In the genomic region with DNA sequence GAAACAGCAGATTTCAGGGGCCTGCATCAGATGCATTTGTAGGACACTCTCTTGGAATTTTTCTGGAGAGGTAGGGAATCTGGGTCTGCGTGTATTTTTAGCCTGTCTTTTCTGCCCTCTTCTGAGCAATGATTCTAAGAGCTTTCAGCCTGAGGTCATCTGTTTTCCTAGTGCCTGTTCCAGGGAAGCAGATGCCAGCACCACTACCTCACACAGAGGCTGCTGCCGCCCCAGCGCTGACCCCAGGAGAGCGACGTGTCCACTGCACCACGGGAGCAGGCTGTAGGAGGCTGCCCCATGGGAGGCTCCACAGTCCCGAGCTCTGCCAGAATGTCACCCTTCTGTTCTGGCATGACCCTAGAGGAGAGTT, we compare ENCODE assay signal across 1 cellular context.
TF ChIP-seq lines count a peak whose summit lies in the region.

No MANE protein-coding gene starts in this region.

TF ChIP-seq in HepG2, 621 proteins besides CTCF, POLR2A, EP300 and RAD21 (continued from another document):
- TF ChIP-seq, protein P1, sequence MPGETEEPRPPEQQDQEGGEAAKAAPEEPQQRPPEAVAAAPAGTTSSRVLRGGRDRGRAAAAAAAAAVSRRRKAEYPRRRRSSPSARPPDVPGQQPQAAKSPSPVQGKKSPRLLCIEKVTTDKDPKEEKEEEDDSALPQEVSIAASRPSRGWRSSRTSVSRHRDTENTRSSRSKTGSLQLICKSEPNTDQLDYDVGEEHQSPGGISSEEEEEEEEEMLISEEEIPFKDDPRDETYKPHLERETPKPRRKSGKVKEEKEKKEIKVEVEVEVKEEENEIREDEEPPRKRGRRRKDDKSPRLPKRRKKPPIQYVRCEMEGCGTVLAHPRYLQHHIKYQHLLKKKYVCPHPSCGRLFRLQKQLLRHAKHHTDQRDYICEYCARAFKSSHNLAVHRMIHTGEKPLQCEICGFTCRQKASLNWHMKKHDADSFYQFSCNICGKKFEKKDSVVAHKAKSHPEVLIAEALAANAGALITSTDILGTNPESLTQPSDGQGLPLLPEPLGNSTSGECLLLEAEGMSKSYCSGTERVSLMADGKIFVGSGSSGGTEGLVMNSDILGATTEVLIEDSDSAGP (CRISPR knock-in tag; IDR thresholded peaks at IDR 0.05; ENCODE audit: borderline replicate concordance): no peak
